8 cellular contexts compared by ENCODE assay signal in genomic region chr2:177553176-177553909, GRCh38.
DNase-seq lines count a peak whose midpoint lies in the region; TF ChIP-seq lines count a peak whose summit lies in the region.

No MANE protein-coding gene starts in this region.

- no peaks in the 10 kb centered on the region for H4K20me1 ChIP-seq in OCI-LY3 (ENCODE audit: insufficient read depth, low read length)

- POLR2A ChIA-PET in GM10248 (lab: Yijun Ruan, JAX): no interaction called here

- H3K27ac Mint-ChIP-seq in dendritic cell treated with granulocyte-macrophage colony-stimulating factor and Interleukin-4, amounts not matched to agents 40 ng/mL and 50 ng/mL, for 4 days: peak overlapping the region; percentile 99

- H3K4me1 Mint-ChIP-seq in dendritic cell treated with granulocyte-macrophage colony-stimulating factor and Interleukin-4, amounts not matched to agents 40 ng/mL and 50 ng/mL, for 4 days (ENCODE audit: low read depth): peaks cover 10% of the 10 kb centered on the region

- H3K27me3 ChIP-seq in OCI-LY3 (ENCODE audit: low read depth, low read length): no peaks in the 10 kb centered on the region

- peak overlapping the region; percentile 87 for H3K4me3 Mint-ChIP-seq in dendritic cell treated with granulocyte-macrophage colony-stimulating factor and Interleukin-4, amounts not matched to agents 40 ng/mL and 50 ng/mL, for 4 days

- no peaks in the 10 kb centered on the region for H3K9me3 Mint-ChIP-seq in dendritic cell treated with granulocyte-macrophage colony-stimulating factor and Interleukin-4, amounts not matched to agents 40 ng/mL and 50 ng/mL, for 4 days

- no peaks in the 10 kb centered on the region for H3K27me3 Mint-ChIP-seq in dendritic cell treated with granulocyte-macrophage colony-stimulating factor and Interleukin-4, amounts not matched to agents 40 ng/mL and 50 ng/mL, for 4 days

- no peaks in the 10 kb centered on the region for H3K79me2 ChIP-seq in OCI-LY3 (ENCODE audit: low read length)

- H3K27ac ChIP-seq in OCI-LY3 (ENCODE audit: low read length): peak overlapping the region; percentile 78

- TF ChIP-seq CTCF in OCI-LY3 (IDR thresholded peaks at IDR 0.05; ENCODE audit: low read depth, low read length) (0 out of 2 replicates have a peak, but pooled peaks have one; percentile 5), GM10248 (IDR thresholded peaks at IDR 0.05; ENCODE audit: control extremely low read depth, extremely low read depth, low read depth, missing control alignments) (no peak)

- peak overlapping the region; percentile 74 for H3K4me2 ChIP-seq in OCI-LY3 (ENCODE audit: low read length)

- intact Hi-C loops in dendritic cell treated with granulocyte-macrophage colony-stimulating factor and Interleukin-4, amounts not matched to agents 40 ng/mL and 50 ng/mL, for 4 days (cut with micrococcal nuclease): loop anchor here (1.0 to 10.0 kb wide), 3 partner anchors 65 to 289 kb away; partner anchors contain the start of genes AGPS and NFE2L2

- DNase-seq in NCI-H510A treated with DMSO at 0.1 percent for 48 hours (lab: John Stamatoyannopoulos, UW) (peak; percentile 82), NCI-H510A (lab: John Stamatoyannopoulos, UW) (no peak), midbrain (lab: John Stamatoyannopoulos, UW) (peak; percentile 72), GM10248 (ENCODE audit: extremely low spot score) (no peak), COLO668 (lab: John Stamatoyannopoulos, UW; ENCODE audit: unreplicated experiment) (no peak)
- no peak for DNase-seq in stimulated activated CD4-positive, alpha-beta T cell treated with anti-CD3 and anti-CD28 coated beads, Interleukin-2, amount 100 ng/mL, for 48 hours

- peaks cover 11% of the 10 kb centered on the region for H3K36me3 Mint-ChIP-seq in dendritic cell treated with granulocyte-macrophage colony-stimulating factor and Interleukin-4, amounts not matched to agents 40 ng/mL and 50 ng/mL, for 4 days (ENCODE audit: low read depth)

- H3K9ac ChIP-seq in OCI-LY3 (ENCODE audit: low read length): peak overlapping the region; percentile 88

- peaks cover 10% of the 10 kb centered on the region; the same call in 1 of the 2 replicates for H3K4me1 ChIP-seq in OCI-LY3 (ENCODE audit: low read length)

- H3K4me3 ChIP-seq in OCI-LY3 (ENCODE audit: low read length): peak overlapping the region; percentile 86

- peak overlapping the region; percentile 98 for H2AFZ ChIP-seq in OCI-LY3 (ENCODE audit: low read depth, low read length)

- no peaks in the 10 kb centered on the region for H3K36me3 ChIP-seq in OCI-LY3 (replicated peaks; ENCODE audit: low read depth, low read length)

- CTCF ChIA-PET in GM10248 (lab: Yijun Ruan, JAX): interaction anchor here (1.3 kb wide), 1 partner anchor 52 kb away, joined by 3 read pairs; no protein-coding TSS in a partner anchor

- no peaks in the 10 kb centered on the region for H3K9me3 ChIP-seq in OCI-LY3 (ENCODE audit: insufficient read depth, low read length)

Comparison
In these comparisons a context has a peak if more than half of its experiments do, and no peak if none do; other contexts are left out.
1. DNase-seq: peak in NCI-H510A treated with DMSO at 0.1 percent for 48 hours (single experiment) and midbrain (single experiment); none in NCI-H510A (single experiment), stimulated activated CD4-positive, alpha-beta T cell treated with anti-CD3 and anti-CD28 coated beads, Interleukin-2, amount 100 ng/mL, for 48 hours (0 of 2), GM10248 (single experiment) and COLO668 (single experiment).